In genomic region chr20:57348922-57349642, GRCh38 we compare ENCODE assay signal across 11 cellular contexts. TPM values are rescaled to one million over a fixed set of nuclear protein-coding genes. Genes with fewer than 3 reads are reported as not detected.
DNase-seq lines count a peak whose midpoint lies in the region; ATAC-seq and TF ChIP-seq lines count a peak whose summit lies in the region.
"Not testable (repeated sequence)": the region's sequence is repeated elsewhere in the genome, so short reads cannot be mapped to it uniquely, and the experiment has no call there.
"Had no signal": no experiment of that assay in that cellular context is flagged by ENCODE, and none has a peak within 500 bp of the region (broad histone marks: within the 10 kb centered on the region; RNA-seq: fewer than 3 reads in every experiment).

No MANE protein-coding gene starts in this region.

- not testable (repeated sequence) for ATAC-seq in activated B cell treated with CpG ODN at 0.5 μM for 24 hours (ENCODE audit: low read depth); naive thymus-derived CD4-positive, alpha-beta T cell

- peaks cover 20% of the 10 kb centered on the region for H3K36me3 Mint-ChIP-seq in activated B cell treated with CpG ODN at 0.5 μM for 24 hours (ENCODE audit: low read depth)
- peaks cover 28% of the 10 kb centered on the region for H3K36me3 Mint-ChIP-seq in activated T-cell treated with anti-CD3 and anti-CD28 coated beads, Interleukin-2, amount 50 U/mL, for 24 hours (ENCODE audit: low read depth)
- H3K36me3 Mint-ChIP-seq in activated naive CD8-positive, alpha-beta T cell treated with anti-CD3 and anti-CD28 coated beads for 36 hours, result peaks cover 12% of the 10 kb centered on the region
- not testable (repeated sequence) for H3K36me3 Mint-ChIP-seq in naive thymus-derived CD4-positive, alpha-beta T cell; progenitor cell of endocrine pancreas (ENCODE audit: insufficient read depth)

- peak overlapping the region; percentile 20 for H3K27ac Mint-ChIP-seq in activated B cell treated with CpG ODN at 0.5 μM for 24 hours
- peak overlapping the region; percentile 56 for H3K27ac Mint-ChIP-seq in activated T-cell treated with anti-CD3 and anti-CD28 coated beads, Interleukin-2, amount 50 U/mL, for 24 hours
- peak overlapping the region; percentile 66 for H3K27ac Mint-ChIP-seq in activated naive CD8-positive, alpha-beta T cell treated with anti-CD3 and anti-CD28 coated beads for 36 hours
- peak overlapping the region in 8 of 9 donors; percentile 31 to 91 (median 57) for H3K27ac Mint-ChIP-seq in naive thymus-derived CD4-positive, alpha-beta T cell
- H3K27ac Mint-ChIP-seq in progenitor cell of endocrine pancreas, result not testable (repeated sequence)

- not testable (repeated sequence) for H3K9me3 ChIP-seq in BLaER1; naive thymus-derived CD4-positive, alpha-beta T cell (ENCODE audit: control insufficient read depth in 2 of 3, low read length in 3 of 3)

- H3K9ac ChIP-seq in BLaER1, result 0 out of 2 replicates have a peak overlapping the region, but pooled peaks have one; percentile 49

- not testable (repeated sequence) for TF ChIP-seq CTCF in activated B cell treated with CpG ODN at 0.5 μM for 24 hours (IDR thresholded peaks at IDR 0.05); progenitor cell of endocrine pancreas (IDR thresholded peaks at IDR 0.05; ENCODE audit: unreplicated experiment)

- H3K4me3 ChIP-seq in BLaER1, result peak overlapping the region; percentile 38; the same call in 1 of the 2 replicates
- H3K4me3 ChIP-seq in naive thymus-derived CD4-positive, alpha-beta T cell (ENCODE audit: low read length), result not testable (repeated sequence)

- not testable (repeated sequence) for H3K27me3 ChIP-seq in BLaER1; naive thymus-derived CD4-positive, alpha-beta T cell (ENCODE audit: control insufficient read depth in 2 of 2, insufficient read depth in 2 of 2, low read length in 2 of 2)

- CTCF ChIA-PET in activated B cell treated with CpG ODN at 0.5 μM for 24 hours (lab: Charles Lee), result interaction anchor here (1.6 kb wide), 1 partner anchor 9 kb away, joined by 5 read pairs; no protein-coding TSS in a partner anchor
- CTCF ChIA-PET in naive thymus-derived CD4-positive, alpha-beta T cell (lab: Charles Lee), result interaction anchor here (0.7 to 1.9 kb wide), 4 partner anchors 12 to 801 kb away, joined by 3 to 6 read pairs (median 4); no protein-coding TSS in a partner anchor

- peaks cover 20% of the 10 kb centered on the region for H3K36me3 ChIP-seq in BLaER1
- peaks cover 0 to 18% (median 3%) of the 10 kb centered on the region in 3 experiments for H3K36me3 ChIP-seq in naive thymus-derived CD4-positive, alpha-beta T cell (ENCODE audit: control insufficient read depth in 2 of 3, insufficient read depth in 3 of 3, low read length in 3 of 3)

- intact Hi-C loops in activated B cell treated with CpG ODN at 0.5 μM for 24 hours (cut with micrococcal nuclease), result loop anchor here (5.0 kb wide), 1 partner anchor 1102 kb away; the partner anchor contains the start of gene MC3R
- intact Hi-C loops in naive thymus-derived CD4-positive, alpha-beta T cell (cut with micrococcal nuclease), result loop anchor here in 1 of 2 donors (5.0 kb wide), 1 partner anchor 1162 kb away; no protein-coding TSS in a partner anchor

- peak; percentile 15 for DNase-seq in ELF-1 (ENCODE audit: low read depth, low spot score)
- DNase-seq in activated B cell treated with CpG ODN at 0.5 μM for 24 hours; activated T-cell treated with anti-CD3 and anti-CD28 coated beads, Interleukin-2, amount 50 U/mL, for 24 hours; progenitor cell of endocrine pancreas (ENCODE audit: low spot score, unreplicated experiment): not testable (repeated sequence)
- peak; percentile 38 for DNase-seq in activated naive CD8-positive, alpha-beta T cell treated with anti-CD3 and anti-CD28 coated beads for 36 hours
- peak in 1 of 9 donors; percentile 13 for DNase-seq in naive thymus-derived CD4-positive, alpha-beta T cell

- peaks cover 29% of the 10 kb centered on the region for H4K20me1 ChIP-seq in BLaER1

- H3K4me1 Mint-ChIP-seq in activated B cell treated with CpG ODN at 0.5 μM for 24 hours (peaks cover 17% of the 10 kb centered on the region), progenitor cell of endocrine pancreas (ENCODE audit: low read depth) (peaks cover 11% of the 10 kb centered on the region)
- peaks cover 30% of the 10 kb centered on the region for H3K4me1 Mint-ChIP-seq in activated T-cell treated with anti-CD3 and anti-CD28 coated beads, Interleukin-2, amount 50 U/mL, for 24 hours (ENCODE audit: low read depth)
- H3K4me1 Mint-ChIP-seq in activated naive CD8-positive, alpha-beta T cell treated with anti-CD3 and anti-CD28 coated beads for 36 hours, result peaks cover 22% of the 10 kb centered on the region
- peaks cover 9 to 36% (median 25%) of the 10 kb centered on the region in 7 donors for H3K4me1 Mint-ChIP-seq in naive thymus-derived CD4-positive, alpha-beta T cell

- peaks cover 35% of the 10 kb centered on the region for H3K4me1 ChIP-seq in BLaER1
- peaks cover 0 to 19% of the 10 kb centered on the region in 2 donors for H3K4me1 ChIP-seq in naive thymus-derived CD4-positive, alpha-beta T cell (ENCODE audit: control insufficient read depth in 2 of 2, insufficient read depth in 2 of 2, low read length in 2 of 2)

- POLR2A ChIA-PET in activated B cell treated with CpG ODN at 0.5 μM for 24 hours (lab: Charles Lee), result interaction anchor here (0.8 kb wide), 1 partner anchor 49 kb away, joined by 3 read pairs; no protein-coding TSS in a partner anchor
- POLR2A ChIA-PET in naive thymus-derived CD4-positive, alpha-beta T cell (lab: Charles Lee), result not testable (repeated sequence)

- H3K27ac ChIP-seq in BLaER1, result peak overlapping the region; percentile 36; the same call in 1 of the 2 replicates
- H3K27ac ChIP-seq in naive thymus-derived CD4-positive, alpha-beta T cell (ENCODE audit: low read depth, low read length), result not testable (repeated sequence)

- H3K27me3 Mint-ChIP-seq in activated B cell treated with CpG ODN at 0.5 μM for 24 hours; activated T-cell treated with anti-CD3 and anti-CD28 coated beads, Interleukin-2, amount 50 U/mL, for 24 hours; activated naive CD8-positive, alpha-beta T cell treated with anti-CD3 and anti-CD28 coated beads for 36 hours; progenitor cell of endocrine pancreas: not testable (repeated sequence)
- H3K27me3 Mint-ChIP-seq in naive thymus-derived CD4-positive, alpha-beta T cell, result peaks cover 0 to 19% (median 6%) of the 10 kb centered on the region in 5 donors

- H3K4me3 Mint-ChIP-seq in activated B cell treated with CpG ODN at 0.5 μM for 24 hours (peak overlapping the region; percentile 25), progenitor cell of endocrine pancreas (ENCODE audit: low read depth) (peak overlapping the region; percentile 40)
- peak overlapping the region; percentile 6 for H3K4me3 Mint-ChIP-seq in activated T-cell treated with anti-CD3 and anti-CD28 coated beads, Interleukin-2, amount 50 U/mL, for 24 hours
- peak overlapping the region; percentile 50 for H3K4me3 Mint-ChIP-seq in activated naive CD8-positive, alpha-beta T cell treated with anti-CD3 and anti-CD28 coated beads for 36 hours
- peak overlapping the region; percentile 35 to 92 (median 66) for H3K4me3 Mint-ChIP-seq in naive thymus-derived CD4-positive, alpha-beta T cell

- peak; percentile 38; the same call in 1 of the 2 replicates for TF ChIP-seq POLR2A in Raji (IDR thresholded peaks at IDR 0.05; ENCODE audit: insufficient read depth, low read depth, low read length)

- H3K9me3 Mint-ChIP-seq in activated B cell treated with CpG ODN at 0.5 μM for 24 hours; activated T-cell treated with anti-CD3 and anti-CD28 coated beads, Interleukin-2, amount 50 U/mL, for 24 hours; activated naive CD8-positive, alpha-beta T cell treated with anti-CD3 and anti-CD28 coated beads for 36 hours; naive thymus-derived CD4-positive, alpha-beta T cell; progenitor cell of endocrine pancreas (ENCODE audit: low read depth): not testable (repeated sequence)

- H3K4me2 ChIP-seq in BLaER1, result peak overlapping the region; percentile 68

RNA-seq across cellular contexts. Expression of gene RAE1, which starts 2.0 kb away (rescaled TPM):
- total RNA-seq in activated B cell treated with CpG ODN at 0.5 μM for 24 hours (35.7 and 36.6 TPM in 2 replicates), progenitor cell of endocrine pancreas (44.6 and 47.3 TPM in 2 replicates)
- total RNA-seq in activated naive CD8-positive, alpha-beta T cell treated with anti-CD3 and anti-CD28 coated beads for 36 hours, result 10 to 100 TPM; 59.0 to 60.0 TPM
- total RNA-seq in naive thymus-derived CD4-positive, alpha-beta T cell, result 10 to 100 TPM; 31.0 to 41.3 (median 35.2) TPM
- polyA plus RNA-seq in naive thymus-derived CD4-positive, alpha-beta T cell, result 10 to 100 TPM; 47.4 to 65.1 TPM

RNA-seq across cellular contexts. Expression of gene SPO11, which starts 19.5 kb away (rescaled TPM):
- total RNA-seq in activated B cell treated with CpG ODN at 0.5 μM for 24 hours (not detected in 2 replicates), progenitor cell of endocrine pancreas (not detected in 2 replicates)
- not detected for total RNA-seq in activated naive CD8-positive, alpha-beta T cell treated with anti-CD3 and anti-CD28 coated beads for 36 hours
- not detected for total RNA-seq in naive thymus-derived CD4-positive, alpha-beta T cell
- not detected for polyA plus RNA-seq in naive thymus-derived CD4-positive, alpha-beta T cell
- total RNA-seq: GM23338, HT-29, M059J had no signal
- polyA plus RNA-seq: GM23338 had no signal

RNA-seq across cellular contexts. Expression of gene RBM38, which starts 42.1 kb away (rescaled TPM):
- total RNA-seq in activated B cell treated with CpG ODN at 0.5 μM for 24 hours (69.6 and 70.7 TPM in 2 replicates), progenitor cell of endocrine pancreas (21.0 and 24.1 TPM in 2 replicates)
- 100 to 1,000 TPM; 142 to 144 TPM for total RNA-seq in activated naive CD8-positive, alpha-beta T cell treated with anti-CD3 and anti-CD28 coated beads for 36 hours
- 100 to 1,000 TPM in 4 of 5 experiments, 10 to 100 TPM in 1; 70.6 to 260 (median 127) TPM for total RNA-seq in naive thymus-derived CD4-positive, alpha-beta T cell
- 100 to 1,000 TPM in 1 of 2 donors, 10 to 100 TPM in 1; 63.0 to 129 TPM for polyA plus RNA-seq in naive thymus-derived CD4-positive, alpha-beta T cell

Comparison
In these comparisons a context has a peak if more than half of its experiments do, and no peak if none do; other contexts are left out.
1. H3K4me3 Mint-ChIP-seq: peak in every context shown above with its lines; median percentile 66 in naive thymus-derived CD4-positive, alpha-beta T cell; 50 in activated naive CD8-positive, alpha-beta T cell treated with anti-CD3 and anti-CD28 coated beads for 36 hours; 40 in progenitor cell of endocrine pancreas; 25 in activated B cell treated with CpG ODN at 0.5 μM for 24 hours; 6 in activated T-cell treated with anti-CD3 and anti-CD28 coated beads, Interleukin-2, amount 50 U/mL, for 24 hours.